Comparison of ENCODE assay signal across 10 cellular contexts in genomic region chr16:73016488-73016830, GRCh38. TPM values are rescaled to one million over a fixed set of nuclear protein-coding genes. Genes with fewer than 3 reads are reported as not detected.
DNase-seq lines count a peak whose midpoint lies in the region; ATAC-seq and TF ChIP-seq lines count a peak whose summit lies in the region.
"Had no signal": no experiment of that assay in that cellular context is flagged by ENCODE, and none has a peak within 500 bp of the region (broad histone marks: within the 10 kb centered on the region; RNA-seq: fewer than 3 reads in every experiment).

No MANE protein-coding gene starts in this region.

- POLR2A ChIA-PET in IMR-90 (lab: Charles Lee; ENCODE audit: unreplicated experiment), result no interaction called here

- no peak overlapping the region for H3K18ac ChIP-seq in IMR-90 (ENCODE audit: low read depth, low read length)

- H3K27me3 Mint-ChIP-seq in HFFc6 (ENCODE audit: insufficient read depth) (peaks cover 2% of the 10 kb centered on the region; the same call in 1 of the 2 replicates), nephron progenitor cell (ENCODE audit: low read depth, poor library complexity) (peaks cover 4% of the 10 kb centered on the region)
- H3K27me3 Mint-ChIP-seq: activated naive CD8-positive, alpha-beta T cell treated with anti-CD3 and anti-CD28 coated beads, Interleukin-2, amount 10 ng/mL, durations not matched to agents 7 days and 5 days had no signal

- no peak overlapping the region; the same call in 2 of the 3 replicates for H2BK15ac ChIP-seq in IMR-90 (ENCODE audit: low read depth, low read length)

- H3K27me3 ChIP-seq in IMR-90 (ENCODE audit: control insufficient read depth, insufficient read depth, low read length), result no peaks in the 10 kb centered on the region

- no peak overlapping the region for H2BK120ac ChIP-seq in IMR-90 (ENCODE audit: low read depth, low read length)

- H2AFZ ChIP-seq in IMR-90 (replicated peaks; ENCODE audit: low read length, poor library complexity), result no peak overlapping the region

- 0 out of 2 replicates have a peak overlapping the region, but pooled peaks have one; percentile 70 for H3K14ac ChIP-seq in IMR-90 (replicated peaks; ENCODE audit: low read depth, low read length)

- dilution Hi-C loops in IMR-90 (cut with HindIII; ENCODE audit: low sequenced_read_pairs, unreplicated experiment), result no loop called here

- peaks cover 62% of the 10 kb centered on the region for H3K4me1 Mint-ChIP-seq in HFFc6 (ENCODE audit: low read depth)
- H3K4me1 Mint-ChIP-seq in nephron progenitor cell, result peaks cover 63% of the 10 kb centered on the region
- H3K4me1 Mint-ChIP-seq: activated naive CD8-positive, alpha-beta T cell treated with anti-CD3 and anti-CD28 coated beads, Interleukin-2, amount 10 ng/mL, durations not matched to agents 7 days and 5 days had no signal

- H3K9me3 Mint-ChIP-seq in HFFc6 (no peaks in the 10 kb centered on the region), nephron progenitor cell (no peaks in the 10 kb centered on the region)
- H3K9me3 Mint-ChIP-seq: activated naive CD8-positive, alpha-beta T cell treated with anti-CD3 and anti-CD28 coated beads, Interleukin-2, amount 10 ng/mL, durations not matched to agents 7 days and 5 days had no signal

- peak overlapping the region; percentile 38; the same call in 1 of the 2 replicates for H3K4me2 ChIP-seq in IMR-90 (ENCODE audit: low read depth, low read length)

- ATAC-seq in GM18517 (IDR thresholded peaks at IDR 0.05; ENCODE audit: unreplicated experiment), result peak; percentile 38
- no peak for ATAC-seq in IMR-90 (ENCODE audit: low read depth)
- ATAC-seq: naive thymus-derived CD4-positive, alpha-beta T cell had no signal

- TF ChIP-seq POLR2A in IMR-90 (IDR thresholded peaks at IDR 0.05; ENCODE audit: low read depth, low read length), result no peak

- no peak overlapping the region for H4K91ac ChIP-seq in IMR-90 (ENCODE audit: insufficient read depth, low read depth, low read length)

- TF ChIP-seq CTCF in HFFc6 (IDR thresholded peaks at IDR 0.05) (no peak), IMR-90 (conservative IDR thresholded peaks at IDR 0.05; ENCODE audit: low read depth, low read length) (no peak), nephron progenitor cell (IDR thresholded peaks at IDR 0.05) (no peak)

- H3K27ac Mint-ChIP-seq in HFFc6, result peak overlapping the region; percentile 6; the same call in 1 of the 2 replicates
- peak overlapping the region; percentile 74 for H3K27ac Mint-ChIP-seq in nephron progenitor cell
- H3K27ac Mint-ChIP-seq: activated naive CD8-positive, alpha-beta T cell treated with anti-CD3 and anti-CD28 coated beads, Interleukin-2, amount 10 ng/mL, durations not matched to agents 7 days and 5 days; naive thymus-derived CD4-positive, alpha-beta T cell had no signal

- H3K56ac ChIP-seq in IMR-90 (ENCODE audit: extremely low read depth, insufficient read depth, low read length), result no peak overlapping the region

- no CpG with 5 or more reads among the region's 2 CpGs for WGBS in IMR-90 (ENCODE audit: extremely low coverage in 2 of 2, insufficient read length in 1 of 2), 2 experiments

- H2BK20ac ChIP-seq in IMR-90 (ENCODE audit: low read depth, low read length), result no peak overlapping the region

- no peak overlapping the region for H3K4me3 ChIP-seq in IMR-90 (ENCODE audit: insufficient read depth, low read depth, low read length)

- H3K23ac ChIP-seq in IMR-90 (ENCODE audit: low read depth, low read length), result peak overlapping the region; percentile 87

- H4K20me1 ChIP-seq in IMR-90 (ENCODE audit: insufficient read depth, low read length), result peaks cover 65% of the 10 kb centered on the region

- no peak overlapping the region for H3K27ac ChIP-seq in IMR-90 (ENCODE audit: insufficient read depth, low read length)

- in situ Hi-C loops in IMR-90 (cut with MboI; ENCODE audit: low sequenced_read_pairs), result no loop called here

- TF ChIP-seq RAD21 in IMR-90 (IDR thresholded peaks at IDR 0.05; ENCODE audit: low read length), result no peak

- H3K4me3 Mint-ChIP-seq in HFFc6 (peak overlapping the region; percentile 0; the same call in 1 of the 2 replicates), nephron progenitor cell (peak overlapping the region; percentile 2)
- H3K4me3 Mint-ChIP-seq: activated naive CD8-positive, alpha-beta T cell treated with anti-CD3 and anti-CD28 coated beads, Interleukin-2, amount 10 ng/mL, durations not matched to agents 7 days and 5 days; naive thymus-derived CD4-positive, alpha-beta T cell had no signal

- no peak overlapping the region for H3K4ac ChIP-seq in IMR-90 (ENCODE audit: low read depth, low read length)

- H4K8ac ChIP-seq in IMR-90 (ENCODE audit: low read depth in 2 of 2, low read length in 2 of 2), result no peak overlapping the region; a peak in 1 of 4 replicates

- CTCF ChIA-PET in IMR-90 (lab: Yijun Ruan, JAX), result no interaction called here

- peaks cover 23% of the 10 kb centered on the region for H3K4me1 ChIP-seq in IMR-90 (ENCODE audit: control insufficient read depth, insufficient read depth, low read length)

- no peak for DNase-seq in HFFc6
- DNase-seq in IMR-90, result no peak
- DNase-seq in nephron progenitor cell, result no peak
- DNase-seq in DMS 273 treated with DMSO at 0.1 percent for 48 hours (lab: John Stamatoyannopoulos, UW), result no peak
- DNase-seq in mesenteric fat pad (ENCODE audit: low spot score), result no peak
- DNase-seq in SK-N-DZ (ENCODE audit: low spot score), result no peak
- no peak for DNase-seq in amygdala (lab: John Stamatoyannopoulos, UW)
- DNase-seq: activated naive CD8-positive, alpha-beta T cell treated with anti-CD3 and anti-CD28 coated beads, Interleukin-2, amount 10 ng/mL, durations not matched to agents 7 days and 5 days; naive thymus-derived CD4-positive, alpha-beta T cell had no signal

- intact Hi-C loops in IMR-90 (cut with micrococcal nuclease), result no loop called here

- no peaks in the 10 kb centered on the region for H3K36me3 ChIP-seq in IMR-90 (ENCODE audit: control insufficient read depth, insufficient read depth, low read length)

- no peak overlapping the region for H2AK5ac ChIP-seq in IMR-90 (ENCODE audit: low read depth, low read length)

- no peak overlapping the region for H4K5ac ChIP-seq in IMR-90 (ENCODE audit: low read depth, low read length)

- H2AK9ac ChIP-seq in IMR-90 (replicated peaks; ENCODE audit: low read depth, low read length, poor library complexity), result no peak overlapping the region

- peaks cover 27% of the 10 kb centered on the region for H3K9me1 ChIP-seq in IMR-90 (ENCODE audit: insufficient read depth, low read length)

- no peaks in the 10 kb centered on the region for H3K9me3 ChIP-seq in IMR-90 (ENCODE audit: control insufficient read depth, insufficient read depth, low read length)

- no TSS peak for BruUV-seq in IMR-90 (replicated peaks; lab: Mats Ljungman, UMichigan)

- H3K79me1 ChIP-seq in IMR-90 (ENCODE audit: low read depth in 1 of 2, low read length in 2 of 2), result peaks cover 54 to 91% of the 10 kb centered on the region in 2 experiments

- H3K36me3 Mint-ChIP-seq in HFFc6 (ENCODE audit: low read depth) (peaks cover 9% of the 10 kb centered on the region), nephron progenitor cell (ENCODE audit: low read depth) (peaks cover 16% of the 10 kb centered on the region)
- H3K36me3 Mint-ChIP-seq: activated naive CD8-positive, alpha-beta T cell treated with anti-CD3 and anti-CD28 coated beads, Interleukin-2, amount 10 ng/mL, durations not matched to agents 7 days and 5 days; naive thymus-derived CD4-positive, alpha-beta T cell had no signal

- no peak overlapping the region for H2BK5ac ChIP-seq in IMR-90 (ENCODE audit: low read depth, low read length, poor library complexity, severe bottlenecking)

- H3K9ac ChIP-seq in IMR-90 (ENCODE audit: low read depth, low read length), result no peak overlapping the region

TF ChIP-seq in IMR-90, 13 proteins besides CTCF, POLR2A, EP300 and RAD21:
- TF ChIP-seq FOS (IDR thresholded peaks at IDR 0.05; ENCODE audit: low read depth, low read length), result no peak
- TF ChIP-seq BHLHE40 (IDR thresholded peaks at IDR 0.05; ENCODE audit: low read depth, low read length), result no peak
- TF ChIP-seq ELK1 (IDR thresholded peaks at IDR 0.05; ENCODE audit: borderline replicate concordance, low read depth, low read length), result no peak

RNA-seq across cellular contexts. Expression of gene ZFHX3, which starts 31.5 kb away (rescaled TPM):
- 10 to 100 TPM; 14.5 to 25.8 (median 15.8) TPM for total RNA-seq in HFFc6 (2021; fragmentation: NEBNext Ultra II Directional; extraction: Animal tissue kit (Norgen Biotek cat#: 25700))
- total RNA-seq in IMR-90 (2012; rRNA removed) (1.4 and 2.2 TPM in 2 replicates), mesenteric fat pad (28.8 TPM)
- polyA plus RNA-seq in IMR-90 (2012; rRNA removed), result 1.7 and 2.0 TPM in 2 replicates
- polyA plus RNA-seq in IMR-90 (2012; cell fraction: cytosol; rRNA removed), result 0.78 and 1.1 TPM in 2 replicates
- 1.9 and 2.8 TPM in 2 replicates for polyA plus RNA-seq in IMR-90 (2012; cell fraction: nucleus; rRNA removed; ENCODE audit: low replicate concordance)
- 4.9 and 5.5 TPM in 2 replicates for polyA plus RNA-seq in SK-N-DZ (2014; cell fraction: cytosol; rRNA removed)
- 3.0 and 7.3 TPM in 2 replicates for polyA plus RNA-seq in SK-N-DZ (2014; cell fraction: nucleus; rRNA removed)
